33 cellular contexts compared by ENCODE assay signal in the genomic region with DNA sequence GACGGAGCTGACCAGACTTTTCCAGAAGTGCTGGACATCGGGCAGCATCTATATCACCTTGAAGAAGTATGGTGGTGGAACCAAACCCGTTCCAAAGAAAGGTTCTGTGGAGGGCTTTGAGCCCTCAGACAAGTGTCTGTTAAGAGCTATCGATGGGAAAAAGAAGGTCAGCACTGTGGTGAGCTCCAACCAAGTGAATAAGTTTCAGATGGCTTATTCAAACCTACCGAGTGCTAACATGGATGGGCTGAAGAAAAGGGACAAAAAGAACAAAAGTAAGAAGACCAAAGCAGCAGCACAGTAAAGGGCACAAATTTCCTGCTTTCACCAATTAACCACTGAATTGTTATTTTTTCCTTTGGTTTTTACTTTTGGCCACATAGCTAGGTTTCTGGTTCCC. TPM values are rescaled to one million over a fixed set of nuclear protein-coding genes. Genes with fewer than 3 reads are reported as not detected.
DNase-seq lines count a peak whose midpoint lies in the region; ATAC-seq, FAIRE-seq and TF ChIP-seq lines count a peak whose summit lies in the region.
"Had no signal": no experiment of that assay in that cellular context is flagged by ENCODE, and none has a peak within 500 bp of the region (broad histone marks: within the 10 kb centered on the region; RNA-seq: fewer than 3 reads in every experiment).

No MANE protein-coding gene starts in this region.

- no peaks in the 10 kb centered on the region for H3K27me3 ChIP-seq in CD4-positive, CD25-positive, alpha-beta regulatory T cell (ENCODE audit: control insufficient read depth, insufficient read depth, low read length)
- H3K27me3 ChIP-seq in heart right ventricle = no peaks in the 10 kb centered on the region
- H3K27me3 ChIP-seq: BLaER1, gastrocnemius medialis, left lung, neutrophil had no signal

- FAIRE-seq in GM19239 (lab: Jason Lieb, UNC) = peak; percentile 66
- FAIRE-seq: D721Med, K562, TTC549 had no signal

- H3K27ac ChIP-seq in CD4-positive, CD25-positive, alpha-beta regulatory T cell (ENCODE audit: insufficient read depth, low read length, poor library complexity, severe bottlenecking) = no peak overlapping the region
- no peak overlapping the region for H3K27ac ChIP-seq in heart right ventricle
- H3K27ac ChIP-seq: BLaER1, gastrocnemius medialis, left lung, neutrophil, prostate gland had no signal

- H3K27me3 Mint-ChIP-seq in CD4-positive, CD25-positive, alpha-beta regulatory T cell = no peaks in the 10 kb centered on the region
- H3K27me3 Mint-ChIP-seq in activated T-helper 17 cell treated with anti-CD3 and anti-CD28 coated beads, Interleukin-2, amount 50 U/mL, for 72 hours = no peaks in the 10 kb centered on the region
- no peaks in the 10 kb centered on the region for H3K27me3 Mint-ChIP-seq in natural killer cell treated with Interleukin-12 subunit alpha and Interleukin-12 subunit beta and Interleukin-15 and Interleukin-18, amount 100 ng/mL, for 72 hours
- H3K27me3 Mint-ChIP-seq: central memory CD8-positive, alpha-beta T cell had no signal

- no peaks in the 10 kb centered on the region for H3K9me3 ChIP-seq in CD4-positive, CD25-positive, alpha-beta regulatory T cell (ENCODE audit: control insufficient read depth in 2 of 2, low read length in 2 of 2)
- H3K9me3 ChIP-seq in heart right ventricle = no peaks in the 10 kb centered on the region
- H3K9me3 ChIP-seq: BLaER1, gastrocnemius medialis, left lung, neutrophil, prostate gland had no signal

- WGBS in heart right ventricle, 2 donors = 81 to 86% methylated on average over 5 of the region's 5 CpGs

- H3K27ac Mint-ChIP-seq in CD4-positive, CD25-positive, alpha-beta regulatory T cell = no peak overlapping the region
- H3K27ac Mint-ChIP-seq in activated T-helper 17 cell treated with anti-CD3 and anti-CD28 coated beads, Interleukin-2, amount 50 U/mL, for 72 hours = peak overlapping the region; percentile 65
- peak overlapping the region; percentile 75 to 82 for H3K27ac Mint-ChIP-seq in natural killer cell treated with Interleukin-12 subunit alpha and Interleukin-12 subunit beta and Interleukin-15 and Interleukin-18, amount 100 ng/mL, for 72 hours

- H3K4me3 ChIP-seq in CD4-positive, CD25-positive, alpha-beta regulatory T cell (ENCODE audit: low read depth, low read length) = peak overlapping the region; percentile 38
- H3K4me3 ChIP-seq in heart right ventricle = no peak overlapping the region
- H3K4me3 ChIP-seq: BLaER1, gastrocnemius medialis, K562, left lung, prostate gland had no signal

- DNase-seq in CD4-positive, CD25-positive, alpha-beta regulatory T cell = no peak
- DNase-seq in GM19239 (ENCODE audit: insufficient read length, low spot score) = no peak
- DNase-seq in natural killer cell treated with Interleukin-12 subunit alpha and Interleukin-12 subunit beta and Interleukin-15 and Interleukin-18, amount 100 ng/mL, for 72 hours (ENCODE audit: low spot score) = no peak
- no peak for DNase-seq in NCI-H2196 (lab: John Stamatoyannopoulos, UW; ENCODE audit: unreplicated experiment)
- DNase-seq in heart right ventricle = no peak
- DNase-seq in stimulated activated CD4-positive, alpha-beta T cell treated with anti-CD3 and anti-CD28 coated beads, Interleukin-4, amount 100 ng/mL, for 24 hours = no peak
- DNase-seq: ACHN; dermis blood vessel endothelial cell; gastrocnemius medialis; left lung; mesenchymal stem cell; NCI-H1417 treated with DMSO at 0.1 percent for 48 hours; NCI-H2081 treated with DMSO at 0.1 percent for 48 hours; NCI-H446; NCI-H774; stimulated activated CD4-positive, alpha-beta T cell treated with anti-CD3 and anti-CD28 coated beads, Interleukin-15, amount 100 ng/mL, for 24 hours; trophoblast cell had no signal

- intact Hi-C loops in heart right ventricle (cut with DNase I) = no loop called here

- TF ChIP-seq CTCF in heart right ventricle (IDR thresholded peaks at IDR 0.05) = no peak

- H3K36me3 Mint-ChIP-seq in CD4-positive, CD25-positive, alpha-beta regulatory T cell = peaks cover 40% of the 10 kb centered on the region
- H3K36me3 Mint-ChIP-seq in activated T-helper 17 cell treated with anti-CD3 and anti-CD28 coated beads, Interleukin-2, amount 50 U/mL, for 72 hours (ENCODE audit: low read depth) = peaks cover 100% of the 10 kb centered on the region
- peaks cover 29% of the 10 kb centered on the region for H3K36me3 Mint-ChIP-seq in natural killer cell treated with Interleukin-12 subunit alpha and Interleukin-12 subunit beta and Interleukin-15 and Interleukin-18, amount 100 ng/mL, for 72 hours

- peaks cover 27 to 77% (median 66%) of the 10 kb centered on the region in 4 donors for H3K4me1 Mint-ChIP-seq in CD4-positive, CD25-positive, alpha-beta regulatory T cell
- peaks cover 24% of the 10 kb centered on the region for H3K4me1 Mint-ChIP-seq in activated T-helper 17 cell treated with anti-CD3 and anti-CD28 coated beads, Interleukin-2, amount 50 U/mL, for 72 hours
- peaks cover 41 to 66% of the 10 kb centered on the region in 2 donors for H3K4me1 Mint-ChIP-seq in natural killer cell treated with Interleukin-12 subunit alpha and Interleukin-12 subunit beta and Interleukin-15 and Interleukin-18, amount 100 ng/mL, for 72 hours (ENCODE audit: low read depth in 2 of 2)

- ATAC-seq in CD4-positive, CD25-positive, alpha-beta regulatory T cell (ENCODE audit: low read depth in 2 of 2) = no peak
- ATAC-seq in activated T-helper 17 cell treated with anti-CD3 and anti-CD28 coated beads, Interleukin-2, amount 50 U/mL, for 72 hours (replicated peaks) = peak; percentile 28
- peak in 1 of 2 donors; percentile 43 for ATAC-seq in natural killer cell treated with Interleukin-12 subunit alpha and Interleukin-12 subunit beta and Interleukin-15 and Interleukin-18, amount 100 ng/mL, for 72 hours
- ATAC-seq in heart right ventricle (no peak), GM21381 (IDR thresholded peaks at IDR 0.05; ENCODE audit: unreplicated experiment) (no peak)
- ATAC-seq: activated CD4-positive, CD25-positive, alpha-beta regulatory T cell treated with anti-CD3 and anti-CD28 coated beads, Interleukin-2, amount 50 U/mL, for 24 hours; gastrocnemius medialis; HCT116; K562; left lung had no signal

- no peaks in the 10 kb centered on the region for H3K9me3 Mint-ChIP-seq in CD4-positive, CD25-positive, alpha-beta regulatory T cell
- no peaks in the 10 kb centered on the region for H3K9me3 Mint-ChIP-seq in activated T-helper 17 cell treated with anti-CD3 and anti-CD28 coated beads, Interleukin-2, amount 50 U/mL, for 72 hours
- H3K9me3 Mint-ChIP-seq in natural killer cell treated with Interleukin-12 subunit alpha and Interleukin-12 subunit beta and Interleukin-15 and Interleukin-18, amount 100 ng/mL, for 72 hours = no peaks in the 10 kb centered on the region
- H3K9me3 Mint-ChIP-seq: central memory CD8-positive, alpha-beta T cell had no signal

- peaks cover 84% of the 10 kb centered on the region for H3K36me3 ChIP-seq in CD4-positive, CD25-positive, alpha-beta regulatory T cell (ENCODE audit: control insufficient read depth, insufficient read depth, low read length)
- peaks cover 0 to 100% (median 49%) of the 10 kb centered on the region in 9 donors for H3K36me3 ChIP-seq in heart right ventricle

- peak overlapping the region in 3 of 4 donors; percentile 13 to 76 (median 31) for H3K4me3 Mint-ChIP-seq in CD4-positive, CD25-positive, alpha-beta regulatory T cell
- peak overlapping the region; percentile 28 for H3K4me3 Mint-ChIP-seq in activated T-helper 17 cell treated with anti-CD3 and anti-CD28 coated beads, Interleukin-2, amount 50 U/mL, for 72 hours
- peak overlapping the region; percentile 65 for H3K4me3 Mint-ChIP-seq in natural killer cell treated with Interleukin-12 subunit alpha and Interleukin-12 subunit beta and Interleukin-15 and Interleukin-18, amount 100 ng/mL, for 72 hours
- H3K4me3 Mint-ChIP-seq: central memory CD8-positive, alpha-beta T cell had no signal

- H3K4me1 ChIP-seq in CD4-positive, CD25-positive, alpha-beta regulatory T cell (ENCODE audit: control insufficient read depth, insufficient read depth, low read length, poor library complexity, severe bottlenecking) = peaks cover 43% of the 10 kb centered on the region
- peaks cover 5 to 81% (median 57%) of the 10 kb centered on the region in 9 donors for H3K4me1 ChIP-seq in heart right ventricle

RNA-seq across cellular contexts. Expression of gene KAT7, which starts 6.9 kb away (rescaled TPM):
- 207 TPM for total RNA-seq in CD4-positive, CD25-positive, alpha-beta regulatory T cell
- 10 to 100 TPM; 37.0 to 49.6 (median 46.9) TPM for polyA plus RNA-seq in CD4-positive, CD25-positive, alpha-beta regulatory T cell
- total RNA-seq in activated T-helper 17 cell treated with anti-CD3 and anti-CD28 coated beads, Interleukin-2, amount 50 U/mL, for 72 hours = 10 to 100 TPM; 66.4 to 86.4 TPM
- total RNA-seq in natural killer cell treated with Interleukin-12 subunit alpha and Interleukin-12 subunit beta and Interleukin-15 and Interleukin-18, amount 100 ng/mL, for 72 hours = 10 to 100 TPM; 75.8 to 98.5 TPM
- total RNA-seq in heart right ventricle = 10 to 100 TPM; 48.9 to 81.3 (median 66.3) TPM
- 10 to 100 TPM in 1 of 2 donors, 1 to 10 TPM in 1; 5.9 to 16.7 TPM for polyA plus RNA-seq in heart right ventricle

RNA-seq across cellular contexts. Expression of gene FAM117A, which starts 31.4 kb away (rescaled TPM):
- 83.3 TPM for total RNA-seq in CD4-positive, CD25-positive, alpha-beta regulatory T cell
- 10 to 100 TPM; 49.0 to 67.4 (median 64.7) TPM for polyA plus RNA-seq in CD4-positive, CD25-positive, alpha-beta regulatory T cell
- 10 to 100 TPM; 25.8 TPM for total RNA-seq in activated T-helper 17 cell treated with anti-CD3 and anti-CD28 coated beads, Interleukin-2, amount 50 U/mL, for 72 hours
- total RNA-seq in natural killer cell treated with Interleukin-12 subunit alpha and Interleukin-12 subunit beta and Interleukin-15 and Interleukin-18, amount 100 ng/mL, for 72 hours = 10 to 100 TPM; 22.4 to 36.4 TPM
- 10 to 100 TPM in 6 of 10 donors, 1 to 10 TPM in 4; 4.0 to 14.0 (median 10.5) TPM for total RNA-seq in heart right ventricle
- 1 to 10 TPM; 6.1 to 7.6 TPM for polyA plus RNA-seq in heart right ventricle

RNA-seq across cellular contexts. Expression of gene TAC4, which starts 52.5 kb away (rescaled TPM):
- total RNA-seq in CD4-positive, CD25-positive, alpha-beta regulatory T cell = not detected
- polyA plus RNA-seq in CD4-positive, CD25-positive, alpha-beta regulatory T cell = not detected
- total RNA-seq in activated T-helper 17 cell treated with anti-CD3 and anti-CD28 coated beads, Interleukin-2, amount 50 U/mL, for 72 hours = not detected
- total RNA-seq in natural killer cell treated with Interleukin-12 subunit alpha and Interleukin-12 subunit beta and Interleukin-15 and Interleukin-18, amount 100 ng/mL, for 72 hours = not detected
- 1 to 10 TPM in 1 of 10 donors, under 1 TPM in 2, not detected in 7; 0.78 to 2.7 (median 0.94) TPM for total RNA-seq in heart right ventricle
- polyA plus RNA-seq in heart right ventricle = not detected
- total RNA-seq: Daoy; dermis blood vessel endothelial cell; gastrocnemius medialis; HT-29; K562; left lung; prostate gland; RPMI7951; SK-MEL-5; T-helper 1 cell treated with Interleukin-12 subunit alpha and Interleukin-12 subunit beta and Interleukin-4 antibody, amounts not matched to agents 30 ng/mL and 1 ng/mL, for 36 hours had no signal

Comparison
In these comparisons a context has a peak if more than half of its experiments do, and no peak if none do; other contexts are left out.
1. H3K27ac Mint-ChIP-seq: peak in activated T-helper 17 cell treated with anti-CD3 and anti-CD28 coated beads, Interleukin-2, amount 50 U/mL, for 72 hours (single experiment) and natural killer cell treated with Interleukin-12 subunit alpha and Interleukin-12 subunit beta and Interleukin-15 and Interleukin-18, amount 100 ng/mL, for 72 hours (2 of 2); none in CD4-positive, CD25-positive, alpha-beta regulatory T cell (0 of 3).
2. Peak in every context shown above with its lines, with median percentiles within 50 percentile points of each other: H3K4me3 Mint-ChIP-seq.